8 cellular contexts compared by ENCODE assay signal in the genomic region with DNA sequence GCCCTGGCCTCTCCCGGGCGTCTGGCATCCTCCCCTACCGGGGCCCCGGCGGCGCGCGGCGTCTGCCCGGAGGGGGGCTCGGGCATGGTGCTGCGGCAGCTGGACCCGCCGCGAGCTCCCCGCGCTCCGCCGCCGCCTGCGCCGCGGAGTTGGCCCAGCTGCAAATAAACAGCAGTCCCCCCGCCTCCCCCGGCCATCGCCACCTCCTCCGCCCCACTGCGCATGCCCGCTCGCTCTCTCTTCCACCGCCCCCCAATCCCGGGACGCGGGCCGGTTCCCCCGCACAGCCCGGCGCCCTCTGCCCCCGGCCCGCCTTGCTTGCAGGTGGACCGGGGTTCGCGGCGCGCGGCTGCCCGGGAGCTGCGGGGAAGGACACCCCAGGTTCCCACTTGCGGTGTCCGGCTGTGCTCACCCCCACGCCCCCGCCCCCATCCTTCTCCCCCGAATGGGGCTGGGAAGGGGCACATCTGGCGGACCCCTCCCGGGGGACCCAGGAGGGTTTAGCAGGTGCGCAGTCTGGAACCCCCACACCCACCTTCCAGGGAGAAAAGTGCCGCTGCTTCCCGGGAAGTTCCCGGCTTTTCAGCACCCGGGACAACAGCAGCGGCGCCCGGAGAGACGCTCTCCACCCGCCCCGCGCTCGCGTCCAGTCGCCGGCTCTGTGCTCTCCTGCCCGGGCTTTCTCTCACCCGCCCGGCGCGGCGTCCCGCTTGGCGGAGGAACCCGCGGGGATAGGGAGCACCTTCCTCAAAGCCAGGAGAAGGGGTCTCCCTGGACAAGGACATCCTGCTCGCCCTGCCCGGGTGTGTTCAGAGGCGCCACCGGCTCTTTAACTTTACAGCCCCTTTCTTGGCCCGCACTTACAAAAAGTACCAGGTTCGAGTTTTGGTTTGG. TPM values are rescaled to one million over a fixed set of nuclear protein-coding genes. Genes with fewer than 3 reads are reported as not detected.
DNase-seq lines count a peak whose midpoint lies in the region; ATAC-seq and TF ChIP-seq lines count a peak whose summit lies in the region.

A gene (minus strand): TSS at position 170 of the 894 bp plus-strand sequence. CDS start 191 bp downstream, outside the sequence.

- peak; percentile 17 for ATAC-seq in HG02840 (IDR thresholded peaks at IDR 0.05; ENCODE audit: low FRiP score, unreplicated experiment)
- peak; percentile 59 for ATAC-seq in esophagus mucosa
- peak; percentile 74 for ATAC-seq in upper lobe of right lung

- intact Hi-C loops in upper lobe of right lung (cut with DNase I): no loop called here

- H3K9me3 ChIP-seq in upper lobe of right lung: no peaks in the 10 kb centered on the region
- no peaks in the 10 kb centered on the region for H3K9me3 ChIP-seq in effector memory CD4-positive, alpha-beta T cell (ENCODE audit: control insufficient read depth, low read length)

- peak within 1 kb of the TSS; percentile 60 for H3K4me3 ChIP-seq in upper lobe of right lung
- no peak within 1 kb of the TSS for H3K4me3 ChIP-seq in effector memory CD4-positive, alpha-beta T cell (ENCODE audit: insufficient read depth, low read depth, low read length, poor library complexity, severe bottlenecking)

- peak within 1 kb of the TSS; percentile 71 for H3K27ac ChIP-seq in upper lobe of right lung
- no peak within 1 kb of the TSS for H3K27ac ChIP-seq in effector memory CD4-positive, alpha-beta T cell (ENCODE audit: insufficient read depth, low read length, poor library complexity, severe bottlenecking)

- peaks cover 4% of the 10 kb centered on the region for H3K27me3 ChIP-seq in upper lobe of right lung
- peaks cover 17% of the 10 kb centered on the region for H3K27me3 ChIP-seq in effector memory CD4-positive, alpha-beta T cell (replicated peaks; ENCODE audit: control insufficient read depth, insufficient read depth, low read length, poor library complexity, severe bottlenecking)

- DNase-seq in Daoy (ENCODE audit: low read depth) (peak; percentile 68), SK-N-DZ (ENCODE audit: low spot score) (peak; percentile 82), mucosa of gallbladder (ENCODE audit: low spot score) (peak; percentile 55), upper lobe of right lung (peak; percentile 76), NCI-H2081 treated with DMSO at 0.1 percent for 48 hours (lab: John Stamatoyannopoulos, UW) (no peak)
- DNase-seq in effector memory CD4-positive, alpha-beta T cell: no peak

- H3K36me3 ChIP-seq in upper lobe of right lung: no peaks in the 10 kb centered on the region
- no peaks in the 10 kb centered on the region for H3K36me3 ChIP-seq in effector memory CD4-positive, alpha-beta T cell (ENCODE audit: control insufficient read depth, insufficient read depth, low read length)

- H3K4me1 ChIP-seq in upper lobe of right lung: no peaks in the 10 kb centered on the region
- no peaks in the 10 kb centered on the region for H3K4me1 ChIP-seq in effector memory CD4-positive, alpha-beta T cell (ENCODE audit: control insufficient read depth, insufficient read depth, low read length, poor library complexity, severe bottlenecking)

- no peak for TF ChIP-seq CTCF in upper lobe of right lung (IDR thresholded peaks at IDR 0.05)

RNA-seq across cellular contexts. Expression of the gene that starts here (rescaled TPM):
- total RNA-seq in Daoy (2014; rRNA removed; shearing (Covaris generic)): 4.3 and 6.7 TPM in 2 replicates
- polyA plus RNA-seq in SK-N-DZ (2014; cell fraction: cytosol; rRNA removed): 46.2 and 52.9 TPM in 2 replicates
- 30.7 and 33.1 TPM in 2 replicates for polyA plus RNA-seq in SK-N-DZ (2014; cell fraction: nucleus; rRNA removed)
- total RNA-seq in esophagus mucosa: 5.3 TPM
- total RNA-seq in mucosa of gallbladder: 20.6 TPM
- 37.4 TPM for total RNA-seq in upper lobe of right lung

Comparison
In these comparisons a context has a peak if more than half of its experiments do, and no peak if none do; other contexts are left out.
1. DNase-seq: peak in Daoy (single experiment), SK-N-DZ (single experiment), mucosa of gallbladder (single experiment) and upper lobe of right lung (single experiment); none in NCI-H2081 treated with DMSO at 0.1 percent for 48 hours (single experiment) and effector memory CD4-positive, alpha-beta T cell (0 of 3).
2. ATAC-seq: peak in every context shown above with its lines; median percentile 74 in upper lobe of right lung; 59 in esophagus mucosa; 17 in HG02840.